ENCODE assay signal across 8 cellular contexts in genomic region chr7:31488562-31489203, GRCh38. TPM values are rescaled to one million over a fixed set of nuclear protein-coding genes. Genes with fewer than 3 reads are reported as not detected.
DNase-seq lines count a peak whose midpoint lies in the region; ATAC-seq lines count a peak whose summit lies in the region.

No MANE protein-coding gene starts in this region.

- H3K4me3 ChIP-seq in CD4-positive, alpha-beta memory T cell (ENCODE audit: low read length in 2 of 2), result no peak overlapping the region

- DNase-seq in COLO829 (ENCODE audit: low spot score) (peak; percentile 63), NCI-H1048 (lab: John Stamatoyannopoulos, UW) (peak; percentile 56), hepatic stellate cell (ENCODE audit: low spot score) (peak; percentile 9)
- peak; percentile 55 for DNase-seq in activated CD8-positive, alpha-beta T cell treated with anti-CD3 and anti-CD28 coated beads, Interleukin-2, amount 10 ng/mL, durations not matched to agents 7 days and 5 days
- peak; percentile 33 to 36 for DNase-seq in stimulated activated CD4-positive, alpha-beta T cell treated with anti-CD3 and anti-CD28 coated beads, Interleukin-4, amount 100 ng/mL, for 48 hours (ENCODE audit: low read depth in 2 of 2)
- no peak for DNase-seq in CD4-positive, alpha-beta memory T cell

- H3K4me3 Mint-ChIP-seq in activated CD8-positive, alpha-beta T cell treated with anti-CD3 and anti-CD28 coated beads, Interleukin-2, amount 10 ng/mL, durations not matched to agents 7 days and 5 days, result no peak overlapping the region
- no peak overlapping the region for H3K4me3 Mint-ChIP-seq in CD4-positive, alpha-beta memory T cell

- no peak overlapping the region for H3K27ac Mint-ChIP-seq in activated CD8-positive, alpha-beta T cell treated with anti-CD3 and anti-CD28 coated beads, Interleukin-2, amount 10 ng/mL, durations not matched to agents 7 days and 5 days
- no peak overlapping the region for H3K27ac Mint-ChIP-seq in CD4-positive, alpha-beta memory T cell

- CTCF ChIA-PET in activated CD8-positive, alpha-beta T cell treated with anti-CD3 and anti-CD28 coated beads, Interleukin-2, amount 10 ng/mL, durations not matched to agents 7 days and 5 days (lab: Charles Lee), result interaction anchor here (1.0 to 1.3 kb wide), 3 partner anchors 45 to 614 kb away, joined by 3 to 4 read pairs (median 4); no protein-coding TSS in a partner anchor
- CTCF ChIA-PET in CD4-positive, alpha-beta memory T cell (lab: Charles Lee; ENCODE audit: partially characterized antibody), result no interaction called here

- H3K4me1 ChIP-seq in CD4-positive, alpha-beta memory T cell (ENCODE audit: insufficient read depth, low read length), result no peaks in the 10 kb centered on the region

- H3K27ac ChIP-seq in CD4-positive, alpha-beta memory T cell (ENCODE audit: low read depth, low read length), result no peak overlapping the region

- H3K9me3 Mint-ChIP-seq in activated CD8-positive, alpha-beta T cell treated with anti-CD3 and anti-CD28 coated beads, Interleukin-2, amount 10 ng/mL, durations not matched to agents 7 days and 5 days (ENCODE audit: insufficient read depth), result no peaks in the 10 kb centered on the region
- H3K9me3 Mint-ChIP-seq in CD4-positive, alpha-beta memory T cell, result peaks cover 0 to 7% (median 2%) of the 10 kb centered on the region in 8 donors

- no peaks in the 10 kb centered on the region for H3K27me3 ChIP-seq in CD4-positive, alpha-beta memory T cell (ENCODE audit: insufficient read depth, low read length)

- peak; percentile 97 for ATAC-seq in GM18511 (IDR thresholded peaks at IDR 0.05; ENCODE audit: unreplicated experiment)
- ATAC-seq in HG02852 (IDR thresholded peaks at IDR 0.05; ENCODE audit: unreplicated experiment), result peak; percentile 99
- ATAC-seq in activated CD8-positive, alpha-beta T cell treated with anti-CD3 and anti-CD28 coated beads, Interleukin-2, amount 10 ng/mL, durations not matched to agents 7 days and 5 days, result peak; percentile 75

- POLR2A ChIA-PET in activated CD8-positive, alpha-beta T cell treated with anti-CD3 and anti-CD28 coated beads, Interleukin-2, amount 10 ng/mL, durations not matched to agents 7 days and 5 days (lab: Charles Lee), result no interaction called here
- POLR2A ChIA-PET in CD4-positive, alpha-beta memory T cell (lab: Charles Lee; ENCODE audit: partially characterized antibody), result no interaction called here

- no peaks in the 10 kb centered on the region for H3K36me3 Mint-ChIP-seq in activated CD8-positive, alpha-beta T cell treated with anti-CD3 and anti-CD28 coated beads, Interleukin-2, amount 10 ng/mL, durations not matched to agents 7 days and 5 days (ENCODE audit: low read depth)
- no peaks in the 10 kb centered on the region for H3K36me3 Mint-ChIP-seq in CD4-positive, alpha-beta memory T cell

- H3K36me3 ChIP-seq in CD4-positive, alpha-beta memory T cell (ENCODE audit: insufficient read depth, low read length), result no peaks in the 10 kb centered on the region

- no peaks in the 10 kb centered on the region for H3K9me3 ChIP-seq in CD4-positive, alpha-beta memory T cell (ENCODE audit: control insufficient read depth in 1 of 2, low read length in 2 of 2)

- H3K27me3 Mint-ChIP-seq in activated CD8-positive, alpha-beta T cell treated with anti-CD3 and anti-CD28 coated beads, Interleukin-2, amount 10 ng/mL, durations not matched to agents 7 days and 5 days (ENCODE audit: low read depth), result no peaks in the 10 kb centered on the region
- H3K27me3 Mint-ChIP-seq in CD4-positive, alpha-beta memory T cell, result no peaks in the 10 kb centered on the region

- no peaks in the 10 kb centered on the region for H3K4me1 Mint-ChIP-seq in activated CD8-positive, alpha-beta T cell treated with anti-CD3 and anti-CD28 coated beads, Interleukin-2, amount 10 ng/mL, durations not matched to agents 7 days and 5 days (ENCODE audit: low read depth)
- no peaks in the 10 kb centered on the region for H3K4me1 Mint-ChIP-seq in CD4-positive, alpha-beta memory T cell

- intact Hi-C loops in CD4-positive, alpha-beta memory T cell (cut with micrococcal nuclease), result no loop called here

RNA-seq across cellular contexts. Expression of gene ITPRID1, which starts 25.2 kb away (rescaled TPM):
- total RNA-seq in activated CD8-positive, alpha-beta T cell treated with anti-CD3 and anti-CD28 coated beads, Interleukin-2, amount 10 ng/mL, durations not matched to agents 7 days and 5 days, result not detected
- total RNA-seq in CD4-positive, alpha-beta memory T cell, result not detected
- not detected for polyA plus RNA-seq in CD4-positive, alpha-beta memory T cell

Comparison
In these comparisons a context has a peak if more than half of its experiments do, and no peak if none do; other contexts are left out.
1. DNase-seq: peak in COLO829 (single experiment), NCI-H1048 (single experiment), activated CD8-positive, alpha-beta T cell treated with anti-CD3 and anti-CD28 coated beads, Interleukin-2, amount 10 ng/mL, durations not matched to agents 7 days and 5 days (single experiment), hepatic stellate cell (single experiment) and stimulated activated CD4-positive, alpha-beta T cell treated with anti-CD3 and anti-CD28 coated beads, Interleukin-4, amount 100 ng/mL, for 48 hours (2 of 2); none in CD4-positive, alpha-beta memory T cell (0 of 5).
2. Peak in every context shown above with its lines, with median percentiles within 50 percentile points of each other: ATAC-seq.